Comparison of ENCODE assay signal across 1 cellular context in the genomic region with DNA sequence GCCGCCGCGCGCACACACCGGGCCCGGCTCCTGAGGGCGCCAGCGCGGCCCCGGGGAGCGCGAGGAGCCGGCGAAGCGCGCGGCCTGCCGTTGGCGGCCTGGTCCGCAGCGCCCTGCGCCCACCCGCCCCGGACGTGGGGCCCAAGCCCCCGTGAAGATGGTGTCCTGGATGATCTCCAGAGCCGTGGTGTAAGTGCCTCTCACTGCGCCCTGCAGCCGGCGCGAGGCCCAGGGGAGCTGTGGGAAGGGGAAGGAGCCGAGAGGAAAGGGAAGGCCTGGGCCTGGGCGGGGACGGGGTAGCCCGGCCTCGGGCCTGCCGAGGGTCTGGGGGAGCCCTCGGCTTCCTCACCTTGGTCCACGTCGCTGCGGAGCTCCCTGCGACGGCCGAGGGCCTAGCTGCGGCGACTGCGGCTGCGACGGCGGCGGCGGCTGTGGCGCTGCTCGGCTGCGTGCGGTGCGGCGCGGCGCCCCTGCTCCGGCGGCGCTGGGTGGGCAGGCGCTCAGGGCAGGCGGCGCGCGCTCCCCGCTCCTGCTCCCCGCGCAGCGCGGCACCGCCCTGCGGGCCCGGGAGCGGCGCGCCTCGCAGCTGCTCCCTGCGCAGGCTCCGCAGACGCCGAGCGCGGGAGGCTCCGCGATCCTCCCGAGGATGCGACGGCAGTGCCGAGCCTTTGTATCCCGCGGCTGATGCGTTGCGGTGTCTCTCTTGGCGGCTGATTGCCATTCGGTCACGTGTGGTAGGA.
TF ChIP-seq lines count a peak whose summit lies in the region.

A gene with protein sequence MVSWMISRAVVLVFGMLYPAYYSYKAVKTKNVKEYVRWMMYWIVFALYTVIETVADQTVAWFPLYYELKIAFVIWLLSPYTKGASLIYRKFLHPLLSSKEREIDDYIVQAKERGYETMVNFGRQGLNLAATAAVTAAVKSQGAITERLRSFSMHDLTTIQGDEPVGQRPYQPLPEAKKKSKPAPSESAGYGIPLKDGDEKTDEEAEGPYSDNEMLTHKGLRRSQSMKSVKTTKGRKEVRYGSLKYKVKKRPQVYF (plus strand): TSS at position 13 of the 740 bp plus-strand sequence. CDS start 145 bp downstream, at position 158.

TF ChIP-seq in GM12878, 131 proteins besides CTCF, POLR2A, EP300 and RAD21 (continued from another document and continues in another):
- TF ChIP-seq NRF1 (conservative IDR thresholded peaks at IDR 0.05; ENCODE audit: low read depth, low read length) (peak; percentile 62), ATF7 (IDR thresholded peaks at IDR 0.05; ENCODE audit: low read depth) (no peak), ZBED1 (IDR thresholded peaks at IDR 0.05; ENCODE audit: borderline replicate concordance) (no peak), POU2F2 (IDR thresholded peaks at IDR 0.05; ENCODE audit: borderline replicate concordance, low read depth, low read length) (no peak), ELK1 (IDR thresholded peaks at IDR 0.05; ENCODE audit: low read depth, low read length) (no peak), PML (IDR thresholded peaks at IDR 0.05; ENCODE audit: low read length) (no peak), ETV6 (conservative IDR thresholded peaks at IDR 0.05 in 1 of 2, IDR thresholded peaks at IDR 0.05 in 1 of 2; ENCODE audit: borderline replicate concordance in 1 of 2, low read depth in 1 of 2) (no peak), MYB (IDR thresholded peaks at IDR 0.05; ENCODE audit: borderline replicate concordance, low read depth, low read length) (no peak), HDGF (IDR thresholded peaks at IDR 0.05) (no peak), BRCA1 (IDR thresholded peaks at IDR 0.05; ENCODE audit: low read depth, low read length) (no peak), NBN (IDR thresholded peaks at IDR 0.05) (no peak), SIX5 (IDR thresholded peaks at IDR 0.05; ENCODE audit: low read depth, low read length, severe bottlenecking) (no peak), NR2C2 (IDR thresholded peaks at IDR 0.05; ENCODE audit: borderline replicate concordance, control insufficient read depth, insufficient read length, low read depth) (no peak), CHD1 (IDR thresholded peaks at IDR 0.05; ENCODE audit: low read depth, low read length) (no peak), BHLHE40 (IDR thresholded peaks at IDR 0.05; ENCODE audit: borderline replicate concordance in 1 of 2, low read depth in 2 of 2, low read length in 1 of 2) (peak; percentile 49 to 84; a peak in 3 of 4 replicates), NFYA (IDR thresholded peaks at IDR 0.05; ENCODE audit: borderline replicate concordance, low read depth, low read length) (no peak), SMAD1 (IDR thresholded peaks at IDR 0.05; ENCODE audit: low read depth, partially characterized antibody) (no peak), SKIL (IDR thresholded peaks at IDR 0.05; ENCODE audit: low read depth, poor library complexity, severe bottlenecking) (no peak), SREBF2 (IDR thresholded peaks at IDR 0.05; ENCODE audit: low read length) (no peak), E2F8 (IDR thresholded peaks at IDR 0.05; ENCODE audit: low read depth, partially characterized antibody) (no peak), RFX5 (IDR thresholded peaks at IDR 0.05; ENCODE audit: low read depth, low read length) (no peak), CREB1 (IDR thresholded peaks at IDR 0.05; ENCODE audit: low read depth) (no peak), JUNB (IDR thresholded peaks at IDR 0.05) (no peak), HCFC1 (IDR thresholded peaks at IDR 0.05; ENCODE audit: low read length) (no peak), EZH2 (IDR thresholded peaks at IDR 0.05; ENCODE audit: borderline replicate concordance, control insufficient read depth, low read depth, low read length) (no peak)
- TF ChIP-seq, protein P1, sequence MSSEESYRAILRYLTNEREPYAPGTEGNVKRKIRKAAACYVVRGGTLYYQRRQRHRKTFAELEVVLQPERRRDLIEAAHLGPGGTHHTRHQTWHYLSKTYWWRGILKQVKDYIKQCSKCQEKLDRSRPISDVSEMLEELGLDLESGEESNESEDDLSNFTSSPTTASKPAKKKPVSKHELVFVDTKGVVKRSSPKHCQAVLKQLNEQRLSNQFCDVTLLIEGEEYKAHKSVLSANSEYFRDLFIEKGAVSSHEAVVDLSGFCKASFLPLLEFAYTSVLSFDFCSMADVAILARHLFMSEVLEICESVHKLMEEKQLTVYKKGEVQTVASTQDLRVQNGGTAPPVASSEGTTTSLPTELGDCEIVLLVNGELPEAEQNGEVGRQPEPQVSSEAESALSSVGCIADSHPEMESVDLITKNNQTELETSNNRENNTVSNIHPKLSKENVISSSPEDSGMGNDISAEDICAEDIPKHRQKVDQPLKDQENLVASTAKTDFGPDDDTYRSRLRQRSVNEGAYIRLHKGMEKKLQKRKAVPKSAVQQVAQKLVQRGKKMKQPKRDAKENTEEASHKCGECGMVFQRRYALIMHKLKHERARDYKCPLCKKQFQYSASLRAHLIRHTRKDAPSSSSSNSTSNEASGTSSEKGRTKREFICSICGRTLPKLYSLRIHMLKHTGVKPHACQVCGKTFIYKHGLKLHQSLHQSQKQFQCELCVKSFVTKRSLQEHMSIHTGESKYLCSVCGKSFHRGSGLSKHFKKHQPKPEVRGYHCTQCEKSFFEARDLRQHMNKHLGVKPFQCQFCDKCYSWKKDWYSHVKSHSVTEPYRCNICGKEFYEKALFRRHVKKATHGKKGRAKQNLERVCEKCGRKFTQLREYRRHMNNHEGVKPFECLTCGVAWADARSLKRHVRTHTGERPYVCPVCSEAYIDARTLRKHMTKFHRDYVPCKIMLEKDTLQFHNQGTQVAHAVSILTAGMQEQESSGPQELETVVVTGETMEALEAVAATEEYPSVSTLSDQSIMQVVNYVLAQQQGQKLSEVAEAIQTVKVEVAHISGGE (CRISPR knock-in tag; IDR thresholded peaks at IDR 0.05) = no peak
- TF ChIP-seq, protein P2, sequence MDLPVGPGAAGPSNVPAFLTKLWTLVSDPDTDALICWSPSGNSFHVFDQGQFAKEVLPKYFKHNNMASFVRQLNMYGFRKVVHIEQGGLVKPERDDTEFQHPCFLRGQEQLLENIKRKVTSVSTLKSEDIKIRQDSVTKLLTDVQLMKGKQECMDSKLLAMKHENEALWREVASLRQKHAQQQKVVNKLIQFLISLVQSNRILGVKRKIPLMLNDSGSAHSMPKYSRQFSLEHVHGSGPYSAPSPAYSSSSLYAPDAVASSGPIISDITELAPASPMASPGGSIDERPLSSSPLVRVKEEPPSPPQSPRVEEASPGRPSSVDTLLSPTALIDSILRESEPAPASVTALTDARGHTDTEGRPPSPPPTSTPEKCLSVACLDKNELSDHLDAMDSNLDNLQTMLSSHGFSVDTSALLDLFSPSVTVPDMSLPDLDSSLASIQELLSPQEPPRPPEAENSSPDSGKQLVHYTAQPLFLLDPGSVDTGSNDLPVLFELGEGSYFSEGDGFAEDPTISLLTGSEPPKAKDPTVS (IDR thresholded peaks at IDR 0.05; ENCODE audit: low read depth, low read length) = no peak
- TF ChIP-seq, protein P3, sequence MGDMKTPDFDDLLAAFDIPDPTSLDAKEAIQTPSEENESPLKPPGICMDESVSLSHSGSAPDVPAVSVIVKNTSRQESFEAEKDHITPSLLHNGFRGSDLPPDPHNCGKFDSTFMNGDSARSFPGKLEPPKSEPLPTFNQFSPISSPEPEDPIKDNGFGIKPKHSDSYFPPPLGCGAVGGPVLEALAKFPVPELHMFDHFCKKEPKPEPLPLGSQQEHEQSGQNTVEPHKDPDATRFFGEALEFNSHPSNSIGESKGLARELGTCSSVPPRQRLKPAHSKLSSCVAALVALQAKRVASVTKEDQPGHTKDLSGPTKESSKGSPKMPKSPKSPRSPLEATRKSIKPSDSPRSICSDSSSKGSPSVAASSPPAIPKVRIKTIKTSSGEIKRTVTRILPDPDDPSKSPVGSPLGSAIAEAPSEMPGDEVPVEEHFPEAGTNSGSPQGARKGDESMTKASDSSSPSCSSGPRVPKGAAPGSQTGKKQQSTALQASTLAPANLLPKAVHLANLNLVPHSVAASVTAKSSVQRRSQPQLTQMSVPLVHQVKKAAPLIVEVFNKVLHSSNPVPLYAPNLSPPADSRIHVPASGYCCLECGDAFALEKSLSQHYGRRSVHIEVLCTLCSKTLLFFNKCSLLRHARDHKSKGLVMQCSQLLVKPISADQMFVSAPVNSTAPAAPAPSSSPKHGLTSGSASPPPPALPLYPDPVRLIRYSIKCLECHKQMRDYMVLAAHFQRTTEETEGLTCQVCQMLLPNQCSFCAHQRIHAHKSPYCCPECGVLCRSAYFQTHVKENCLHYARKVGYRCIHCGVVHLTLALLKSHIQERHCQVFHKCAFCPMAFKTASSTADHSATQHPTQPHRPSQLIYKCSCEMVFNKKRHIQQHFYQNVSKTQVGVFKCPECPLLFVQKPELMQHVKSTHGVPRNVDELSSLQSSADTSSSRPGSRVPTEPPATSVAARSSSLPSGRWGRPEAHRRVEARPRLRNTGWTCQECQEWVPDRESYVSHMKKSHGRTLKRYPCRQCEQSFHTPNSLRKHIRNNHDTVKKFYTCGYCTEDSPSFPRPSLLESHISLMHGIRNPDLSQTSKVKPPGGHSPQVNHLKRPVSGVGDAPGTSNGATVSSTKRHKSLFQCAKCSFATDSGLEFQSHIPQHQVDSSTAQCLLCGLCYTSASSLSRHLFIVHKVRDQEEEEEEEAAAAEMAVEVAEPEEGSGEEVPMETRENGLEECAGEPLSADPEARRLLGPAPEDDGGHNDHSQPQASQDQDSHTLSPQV (IDR thresholded peaks at IDR 0.05) = no peak
- TF ChIP-seq, protein P4, sequence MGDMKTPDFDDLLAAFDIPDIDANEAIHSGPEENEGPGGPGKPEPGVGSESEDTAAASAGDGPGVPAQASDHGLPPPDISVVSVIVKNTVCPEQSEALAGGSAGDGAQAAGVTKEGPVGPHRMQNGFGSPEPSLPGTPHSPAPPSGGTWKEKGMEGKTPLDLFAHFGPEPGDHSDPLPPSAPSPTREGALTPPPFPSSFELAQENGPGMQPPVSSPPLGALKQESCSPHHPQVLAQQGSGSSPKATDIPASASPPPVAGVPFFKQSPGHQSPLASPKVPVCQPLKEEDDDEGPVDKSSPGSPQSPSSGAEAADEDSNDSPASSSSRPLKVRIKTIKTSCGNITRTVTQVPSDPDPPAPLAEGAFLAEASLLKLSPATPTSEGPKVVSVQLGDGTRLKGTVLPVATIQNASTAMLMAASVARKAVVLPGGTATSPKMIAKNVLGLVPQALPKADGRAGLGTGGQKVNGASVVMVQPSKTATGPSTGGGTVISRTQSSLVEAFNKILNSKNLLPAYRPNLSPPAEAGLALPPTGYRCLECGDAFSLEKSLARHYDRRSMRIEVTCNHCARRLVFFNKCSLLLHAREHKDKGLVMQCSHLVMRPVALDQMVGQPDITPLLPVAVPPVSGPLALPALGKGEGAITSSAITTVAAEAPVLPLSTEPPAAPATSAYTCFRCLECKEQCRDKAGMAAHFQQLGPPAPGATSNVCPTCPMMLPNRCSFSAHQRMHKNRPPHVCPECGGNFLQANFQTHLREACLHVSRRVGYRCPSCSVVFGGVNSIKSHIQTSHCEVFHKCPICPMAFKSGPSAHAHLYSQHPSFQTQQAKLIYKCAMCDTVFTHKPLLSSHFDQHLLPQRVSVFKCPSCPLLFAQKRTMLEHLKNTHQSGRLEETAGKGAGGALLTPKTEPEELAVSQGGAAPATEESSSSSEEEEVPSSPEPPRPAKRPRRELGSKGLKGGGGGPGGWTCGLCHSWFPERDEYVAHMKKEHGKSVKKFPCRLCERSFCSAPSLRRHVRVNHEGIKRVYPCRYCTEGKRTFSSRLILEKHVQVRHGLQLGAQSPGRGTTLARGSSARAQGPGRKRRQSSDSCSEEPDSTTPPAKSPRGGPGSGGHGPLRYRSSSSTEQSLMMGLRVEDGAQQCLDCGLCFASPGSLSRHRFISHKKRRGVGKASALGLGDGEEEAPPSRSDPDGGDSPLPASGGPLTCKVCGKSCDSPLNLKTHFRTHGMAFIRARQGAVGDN (IDR thresholded peaks at IDR 0.05) = no peak
